In the genomic region with DNA sequence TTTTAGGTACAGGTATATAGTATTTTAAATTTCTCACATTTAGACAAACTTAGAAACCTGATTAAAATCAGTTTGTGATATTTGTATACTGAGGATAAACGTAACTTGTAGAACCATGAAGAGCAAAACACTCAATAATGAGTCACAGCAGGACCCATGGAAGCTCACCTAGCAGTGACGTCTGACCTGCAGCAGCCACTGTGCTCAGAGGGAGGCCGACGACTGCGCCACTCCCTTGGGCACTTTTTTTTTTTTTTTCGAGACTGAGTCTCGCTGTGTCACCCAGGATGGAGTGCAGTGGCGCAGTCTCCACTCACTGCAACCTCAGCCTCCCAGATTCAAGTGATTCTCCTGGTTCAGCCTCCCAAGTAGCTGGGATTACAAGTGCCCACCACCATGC, we compare ENCODE assay signal across 29 cellular contexts.
"Had no signal": no experiment of that assay in that cellular context is flagged by ENCODE, and none has a peak within 500 bp of the region (broad histone marks: within the 10 kb centered on the region; RNA-seq: fewer than 3 reads in every experiment).

No MANE protein-coding gene starts in this region.

- H3K27ac ChIP-seq: ovary, parathyroid adenoma, psoas muscle, right lobe of liver, sigmoid colon, stomach, thoracic aorta, tibial nerve, upper lobe of right lung, uterus had no signal

- H3K9me3 ChIP-seq: ovary, psoas muscle, right lobe of liver, sigmoid colon, stomach, thoracic aorta, thyroid gland, tibial nerve, upper lobe of right lung, uterus had no signal

- H3K27ac Mint-ChIP-seq: naive thymus-derived CD8-positive, alpha-beta T cell; natural killer cell treated with Interleukin-12 subunit alpha and Interleukin-12 subunit beta and Interleukin-15 and Interleukin-18, amount 100 ng/mL, for 72 hours; progenitor cell of endocrine pancreas; stimulated activated effector memory CD8-positive, alpha-beta T cell treated with anti-CD3 and anti-CD28 coated beads, Interleukin-12 subunit alpha, Interleukin-12 subunit beta, amount 100 ng/mL, for 72 hours; stimulated activated naive B cell treated with anti-CD40 and anti-IgM and Interleukin-4, amounts not matched to agents 10 μg/mL and 1 μg/mL and 100 μg/mL, for 72 hours; stimulated activated naive CD8-positive, alpha-beta T cell treated with anti-CD3 and anti-CD28 coated beads, Interleukin-15, Interleukin-2, amounts not matched to agents 100 ng/mL and 50 ng/mL, for 24 hours; type B pancreatic cell had no signal

- H3K4me1 ChIP-seq: parathyroid adenoma, psoas muscle, right lobe of liver, sigmoid colon, stomach, thyroid gland, upper lobe of right lung, uterus had no signal

- H3K27me3 Mint-ChIP-seq: progenitor cell of endocrine pancreas, type B pancreatic cell had no signal

- FAIRE-seq: small intestine had no signal

- H3K36me3 ChIP-seq: ovary, right lobe of liver, sigmoid colon, stomach, thoracic aorta, thyroid gland, tibial nerve, upper lobe of right lung, uterus had no signal

- H3K36me3 Mint-ChIP-seq: natural killer cell treated with Interleukin-12 subunit alpha and Interleukin-12 subunit beta and Interleukin-15 and Interleukin-18, amount 100 ng/mL, for 72 hours; stimulated activated effector memory CD8-positive, alpha-beta T cell treated with anti-CD3 and anti-CD28 coated beads, Interleukin-12 subunit alpha, Interleukin-12 subunit beta, amount 100 ng/mL, for 72 hours; stimulated activated naive B cell treated with anti-CD40 and anti-IgM and Interleukin-4, amounts not matched to agents 10 μg/mL and 1 μg/mL and 100 μg/mL, for 72 hours had no signal

- H3K4me3 Mint-ChIP-seq: naive thymus-derived CD8-positive, alpha-beta T cell; natural killer cell treated with Interleukin-12 subunit alpha and Interleukin-12 subunit beta and Interleukin-15 and Interleukin-18, amount 100 ng/mL, for 72 hours; nephron progenitor cell; neural crest cell; stimulated activated effector memory CD8-positive, alpha-beta T cell treated with anti-CD3 and anti-CD28 coated beads, Interleukin-12 subunit alpha, Interleukin-12 subunit beta, amount 100 ng/mL, for 72 hours; stimulated activated naive B cell treated with anti-CD40 and anti-IgM and Interleukin-4, amounts not matched to agents 10 μg/mL and 1 μg/mL and 100 μg/mL, for 72 hours; stimulated activated naive CD8-positive, alpha-beta T cell treated with anti-CD3 and anti-CD28 coated beads, Interleukin-15, Interleukin-2, amounts not matched to agents 100 ng/mL and 50 ng/mL, for 24 hours; type B pancreatic cell had no signal

- ATAC-seq: naive thymus-derived CD8-positive, alpha-beta T cell; natural killer cell treated with Interleukin-12 subunit alpha and Interleukin-12 subunit beta and Interleukin-15 and Interleukin-18, amount 100 ng/mL, for 72 hours; psoas muscle; right cardiac atrium; right lobe of liver; stimulated activated effector memory CD8-positive, alpha-beta T cell treated with anti-CD3 and anti-CD28 coated beads, Interleukin-12 subunit alpha, Interleukin-12 subunit beta, amount 100 ng/mL, for 72 hours; stimulated activated naive B cell treated with anti-CD40 and anti-IgM and Interleukin-4, amounts not matched to agents 10 μg/mL and 1 μg/mL and 100 μg/mL, for 72 hours; upper lobe of right lung had no signal

- H3K4me1 Mint-ChIP-seq: naive thymus-derived CD8-positive, alpha-beta T cell; stimulated activated effector memory CD8-positive, alpha-beta T cell treated with anti-CD3 and anti-CD28 coated beads, Interleukin-12 subunit alpha, Interleukin-12 subunit beta, amount 100 ng/mL, for 72 hours; stimulated activated naive B cell treated with anti-CD40 and anti-IgM and Interleukin-4, amounts not matched to agents 10 μg/mL and 1 μg/mL and 100 μg/mL, for 72 hours had no signal

- H3K9ac ChIP-seq: parathyroid adenoma had no signal

- H3K27me3 ChIP-seq: ovary, right lobe of liver, sigmoid colon, stomach, thyroid gland, tibial nerve, upper lobe of right lung, uterus had no signal

- H3K79me2 ChIP-seq: parathyroid adenoma had no signal

- DNase-seq: naive thymus-derived CD8-positive, alpha-beta T cell; nephron progenitor cell; occipital lobe; ovary; posterior cingulate gyrus; psoas muscle; right cardiac atrium; right lobe of liver; sigmoid colon; small intestine; stimulated activated CD4-positive, alpha-beta T cell treated with anti-CD3 and anti-CD28 coated beads, Interleukin-15, amount 100 ng/mL, for 24 hours; stimulated activated CD4-positive, alpha-beta T cell treated with anti-CD3 and anti-CD28 coated beads, Interleukin-2, amount 100 ng/mL, for 24 hours; stimulated activated CD4-positive, alpha-beta T cell treated with anti-CD3 and anti-CD28 coated beads, Interleukin-2, amount 100 ng/mL, for 48 hours; stimulated activated CD4-positive, alpha-beta T cell treated with anti-CD3 and anti-CD28 coated beads, Interleukin-4, amount 100 ng/mL, for 24 hours; stimulated activated naive B cell treated with anti-CD40 and anti-IgM and Interleukin-4, amounts not matched to agents 10 μg/mL and 1 μg/mL and 100 μg/mL, for 72 hours; stimulated activated naive CD4-positive, alpha-beta T cell treated with Interleukin-2 at 50 U/mL for 16 hours; stomach; upper lobe of right lung; uterus had no signal

- H2AFZ ChIP-seq: parathyroid adenoma had no signal

- H3K9me3 Mint-ChIP-seq: natural killer cell treated with Interleukin-12 subunit alpha and Interleukin-12 subunit beta and Interleukin-15 and Interleukin-18, amount 100 ng/mL, for 72 hours; nephron progenitor cell; neural crest cell; stimulated activated effector memory CD8-positive, alpha-beta T cell treated with anti-CD3 and anti-CD28 coated beads, Interleukin-12 subunit alpha, Interleukin-12 subunit beta, amount 100 ng/mL, for 72 hours; stimulated activated naive B cell treated with anti-CD40 and anti-IgM and Interleukin-4, amounts not matched to agents 10 μg/mL and 1 μg/mL and 100 μg/mL, for 72 hours; stimulated activated naive CD8-positive, alpha-beta T cell treated with anti-CD3 and anti-CD28 coated beads, Interleukin-15, Interleukin-2, amounts not matched to agents 100 ng/mL and 50 ng/mL, for 24 hours had no signal

- H3K4me3 ChIP-seq: ovary, psoas muscle, right lobe of liver, sigmoid colon, stomach, thoracic aorta, thyroid gland, tibial nerve, upper lobe of right lung, uterus had no signal
